Comparison of ENCODE assay signal across 30 cellular contexts in genomic region chr5:60360355-60360754, GRCh38.
"Had no signal": no experiment of that assay in that cellular context is flagged by ENCODE, and none has a peak within 500 bp of the region (broad histone marks: within the 10 kb centered on the region; RNA-seq: fewer than 3 reads in every experiment).

No MANE protein-coding gene starts in this region.

- ATAC-seq: naive thymus-derived CD8-positive, alpha-beta T cell; natural killer cell treated with Interleukin-12 subunit alpha and Interleukin-12 subunit beta and Interleukin-15 and Interleukin-18, amount 100 ng/mL, for 72 hours; pancreas; right lobe of liver; stimulated activated effector memory CD8-positive, alpha-beta T cell treated with anti-CD3 and anti-CD28 coated beads, Interleukin-12 subunit alpha, Interleukin-12 subunit beta, amount 100 ng/mL, for 72 hours; stimulated activated naive B cell treated with anti-CD40 and anti-IgM and Interleukin-4, amounts not matched to agents 10 μg/mL and 1 μg/mL and 100 μg/mL, for 72 hours had no signal

- H3K36me3 ChIP-seq: neutrophil, pancreas, prostate gland, right atrium auricular region, right lobe of liver, sigmoid colon, spleen, stomach, thoracic aorta, thyroid gland, tibial nerve, upper lobe of left lung, vagina had no signal

- H3K27me3 Mint-ChIP-seq: naive B cell; naive thymus-derived CD8-positive, alpha-beta T cell; natural killer cell treated with Interleukin-12 subunit alpha and Interleukin-12 subunit beta and Interleukin-15 and Interleukin-18, amount 100 ng/mL, for 72 hours; stimulated activated naive B cell treated with anti-CD40 and anti-IgM and Interleukin-4, amounts not matched to agents 10 μg/mL and 1 μg/mL and 100 μg/mL, for 72 hours had no signal

- H3K4me1 Mint-ChIP-seq: naive B cell; naive thymus-derived CD8-positive, alpha-beta T cell; neural crest cell; stimulated activated effector memory CD8-positive, alpha-beta T cell treated with anti-CD3 and anti-CD28 coated beads, Interleukin-12 subunit alpha, Interleukin-12 subunit beta, amount 100 ng/mL, for 72 hours; stimulated activated naive B cell treated with anti-CD40 and anti-IgM and Interleukin-4, amounts not matched to agents 10 μg/mL and 1 μg/mL and 100 μg/mL, for 72 hours had no signal

- H3K36me3 Mint-ChIP-seq: naive thymus-derived CD8-positive, alpha-beta T cell; natural killer cell treated with Interleukin-12 subunit alpha and Interleukin-12 subunit beta and Interleukin-15 and Interleukin-18, amount 100 ng/mL, for 72 hours; stimulated activated effector memory CD8-positive, alpha-beta T cell treated with anti-CD3 and anti-CD28 coated beads, Interleukin-12 subunit alpha, Interleukin-12 subunit beta, amount 100 ng/mL, for 72 hours; stimulated activated naive B cell treated with anti-CD40 and anti-IgM and Interleukin-4, amounts not matched to agents 10 μg/mL and 1 μg/mL and 100 μg/mL, for 72 hours had no signal

- H3K27ac ChIP-seq: neutrophil, pancreas, prostate gland, right atrium auricular region, right lobe of liver, sigmoid colon, spleen, stomach, thoracic aorta, thyroid gland, tibial nerve, upper lobe of left lung, vagina had no signal

- H3K9me3 Mint-ChIP-seq: naive B cell; nephron progenitor cell; neural crest cell; stimulated activated naive B cell treated with anti-CD40 and anti-IgM and Interleukin-4, amounts not matched to agents 10 μg/mL and 1 μg/mL and 100 μg/mL, for 72 hours had no signal

- DNase-seq: naive B cell; naive thymus-derived CD8-positive, alpha-beta T cell; nephron progenitor cell; nucleus accumbens; pancreas; retina; right lobe of liver; sigmoid colon; small intestine; spleen; stimulated activated CD4-positive, alpha-beta T cell treated with anti-CD3 and anti-CD28 coated beads, Interleukin-15, amount 100 ng/mL, for 24 hours; stimulated activated CD4-positive, alpha-beta T cell treated with anti-CD3 and anti-CD28 coated beads, Interleukin-2, amount 100 ng/mL, for 24 hours; stimulated activated CD4-positive, alpha-beta T cell treated with anti-CD3 and anti-CD28 coated beads, Interleukin-2, amount 100 ng/mL, for 48 hours; stimulated activated CD4-positive, alpha-beta T cell treated with anti-CD3 and anti-CD28 coated beads, Interleukin-4, amount 100 ng/mL, for 24 hours; stimulated activated naive B cell treated with anti-CD40 and anti-IgM and Interleukin-4, amounts not matched to agents 10 μg/mL and 1 μg/mL and 100 μg/mL, for 72 hours; stimulated activated naive CD4-positive, alpha-beta T cell treated with Interleukin-2 at 50 U/mL for 16 hours; stomach; thyroid gland; trophoblast cell; upper lobe of left lung had no signal

- H3K4me1 ChIP-seq: prostate gland, right atrium auricular region, right lobe of liver, spleen, thyroid gland, tibial nerve, upper lobe of left lung had no signal

- H3K27me3 ChIP-seq: neutrophil, pancreas, right atrium auricular region, right lobe of liver, sigmoid colon, spleen, stomach, thyroid gland, tibial nerve, upper lobe of left lung, vagina had no signal

- H3K4me3 Mint-ChIP-seq: naive B cell; naive thymus-derived CD8-positive, alpha-beta T cell; natural killer cell treated with Interleukin-12 subunit alpha and Interleukin-12 subunit beta and Interleukin-15 and Interleukin-18, amount 100 ng/mL, for 72 hours; nephron progenitor cell; neural crest cell; stimulated activated effector memory CD8-positive, alpha-beta T cell treated with anti-CD3 and anti-CD28 coated beads, Interleukin-12 subunit alpha, Interleukin-12 subunit beta, amount 100 ng/mL, for 72 hours; stimulated activated naive B cell treated with anti-CD40 and anti-IgM and Interleukin-4, amounts not matched to agents 10 μg/mL and 1 μg/mL and 100 μg/mL, for 72 hours; stimulated activated naive CD8-positive, alpha-beta T cell treated with anti-CD3 and anti-CD28 coated beads, Interleukin-15, Interleukin-2, amounts not matched to agents 100 ng/mL and 50 ng/mL, for 24 hours had no signal

- H3K4me3 ChIP-seq: pancreas, prostate gland, right atrium auricular region, right lobe of liver, sigmoid colon, spleen, stomach, thoracic aorta, thyroid gland, tibial nerve, upper lobe of left lung, vagina had no signal

- H3K9me3 ChIP-seq: neutrophil, pancreas, prostate gland, right atrium auricular region, right lobe of liver, sigmoid colon, spleen, stomach, thoracic aorta, thyroid gland, tibial nerve, upper lobe of left lung, vagina had no signal

- H3K27ac Mint-ChIP-seq: naive B cell; naive thymus-derived CD8-positive, alpha-beta T cell; natural killer cell treated with Interleukin-12 subunit alpha and Interleukin-12 subunit beta and Interleukin-15 and Interleukin-18, amount 100 ng/mL, for 72 hours; nephron progenitor cell; stimulated activated effector memory CD8-positive, alpha-beta T cell treated with anti-CD3 and anti-CD28 coated beads, Interleukin-12 subunit alpha, Interleukin-12 subunit beta, amount 100 ng/mL, for 72 hours; stimulated activated naive B cell treated with anti-CD40 and anti-IgM and Interleukin-4, amounts not matched to agents 10 μg/mL and 1 μg/mL and 100 μg/mL, for 72 hours; stimulated activated naive CD8-positive, alpha-beta T cell treated with anti-CD3 and anti-CD28 coated beads, Interleukin-15, Interleukin-2, amounts not matched to agents 100 ng/mL and 50 ng/mL, for 24 hours had no signal
